Comparison of ENCODE assay signal across 21 cellular contexts in genomic region chr5:103674321-103674720, GRCh38.
DNase-seq lines count a peak whose midpoint lies in the region; TF ChIP-seq lines count a peak whose summit lies in the region.
"Had no signal": no experiment of that assay in that cellular context is flagged by ENCODE, and none has a peak within 500 bp of the region (broad histone marks: within the 10 kb centered on the region; RNA-seq: fewer than 3 reads in every experiment).

No MANE protein-coding gene starts in this region.

- H3K27me3 Mint-ChIP-seq in osteocyte (ENCODE audit: unreplicated experiment) (peaks cover 4% of the 10 kb centered on the region), nephron progenitor cell (ENCODE audit: low read depth, poor library complexity) (no peaks in the 10 kb centered on the region)
- H3K27me3 Mint-ChIP-seq in activated CD4-positive, alpha-beta T cell treated with anti-CD3 and anti-CD28 coated beads, Interleukin-2, amount 10 ng/mL, durations not matched to agents 7 days and 5 days: no peaks in the 10 kb centered on the region
- H3K27me3 Mint-ChIP-seq: activated CD8-positive, alpha-beta T cell treated with anti-CD3 and anti-CD28 coated beads for 36 hours; B cell; CD8-positive, alpha-beta memory T cell; T-cell had no signal

- H3K36me3 Mint-ChIP-seq in osteocyte (ENCODE audit: unreplicated experiment) (no peaks in the 10 kb centered on the region), nephron progenitor cell (ENCODE audit: low read depth) (no peaks in the 10 kb centered on the region)
- H3K36me3 Mint-ChIP-seq in activated CD4-positive, alpha-beta T cell treated with anti-CD3 and anti-CD28 coated beads, Interleukin-2, amount 10 ng/mL, durations not matched to agents 7 days and 5 days (ENCODE audit: low read depth): no peaks in the 10 kb centered on the region
- H3K36me3 Mint-ChIP-seq: activated naive CD8-positive, alpha-beta T cell treated with anti-CD3 and anti-CD28 coated beads for 36 hours; CD8-positive, alpha-beta memory T cell; naive thymus-derived CD4-positive, alpha-beta T cell; T-cell had no signal

- POLR2A ChIA-PET in activated CD4-positive, alpha-beta T cell treated with anti-CD3 and anti-CD28 coated beads, Interleukin-2, amount 10 ng/mL, durations not matched to agents 7 days and 5 days (lab: Charles Lee): no interaction called here

- CTCF ChIA-PET in activated CD4-positive, alpha-beta T cell treated with anti-CD3 and anti-CD28 coated beads, Interleukin-2, amount 10 ng/mL, durations not matched to agents 7 days and 5 days (lab: Charles Lee): no interaction called here

- H3K9me3 Mint-ChIP-seq in osteocyte (ENCODE audit: unreplicated experiment): no peaks in the 10 kb centered on the region
- no peaks in the 10 kb centered on the region for H3K9me3 Mint-ChIP-seq in activated CD4-positive, alpha-beta T cell treated with anti-CD3 and anti-CD28 coated beads, Interleukin-2, amount 10 ng/mL, durations not matched to agents 7 days and 5 days
- H3K9me3 Mint-ChIP-seq in nephron progenitor cell: no peaks in the 10 kb centered on the region
- H3K9me3 Mint-ChIP-seq: activated CD8-positive, alpha-beta T cell treated with anti-CD3 and anti-CD28 coated beads for 36 hours; activated naive CD8-positive, alpha-beta T cell treated with anti-CD3 and anti-CD28 coated beads for 36 hours had no signal

- H3K27ac Mint-ChIP-seq in osteocyte (ENCODE audit: unreplicated experiment): peak overlapping the region; percentile 40
- H3K27ac Mint-ChIP-seq in activated CD4-positive, alpha-beta T cell treated with anti-CD3 and anti-CD28 coated beads, Interleukin-2, amount 10 ng/mL, durations not matched to agents 7 days and 5 days: no peak overlapping the region
- no peak overlapping the region for H3K27ac Mint-ChIP-seq in nephron progenitor cell
- H3K27ac Mint-ChIP-seq: activated CD8-positive, alpha-beta T cell treated with anti-CD3 and anti-CD28 coated beads for 36 hours; activated naive CD8-positive, alpha-beta T cell treated with anti-CD3 and anti-CD28 coated beads for 36 hours; B cell; CD8-positive, alpha-beta memory T cell; naive thymus-derived CD4-positive, alpha-beta T cell; T-cell had no signal

- TF ChIP-seq CTCF in osteocyte (IDR thresholded peaks at IDR 0.05) (no peak), nephron progenitor cell (IDR thresholded peaks at IDR 0.05) (no peak)

- DNase-seq in NCI-H146 (lab: John Stamatoyannopoulos, UW): peak; percentile 51
- DNase-seq in NCI-H146 treated with DMSO at 0.1 percent for 48 hours (lab: John Stamatoyannopoulos, UW; ENCODE audit: unreplicated experiment): no peak
- DNase-seq in NCI-H1436 (lab: John Stamatoyannopoulos, UW): peak; percentile 100
- DNase-seq in NCI-H345 treated with DMSO at 0.1 percent for 48 hours (lab: John Stamatoyannopoulos, UW; ENCODE audit: unreplicated experiment): peak; percentile 87
- no peak for DNase-seq in osteocyte (ENCODE audit: extremely low spot score, unreplicated experiment)
- no peak for DNase-seq in 8988T
- DNase-seq in activated CD4-positive, alpha-beta T cell treated with anti-CD3 and anti-CD28 coated beads, Interleukin-2, amount 10 ng/mL, durations not matched to agents 7 days and 5 days: no peak
- DNase-seq in nephron progenitor cell: no peak
- DNase-seq: activated CD4-positive, CD25-positive, alpha-beta regulatory T cell treated with anti-CD3 and anti-CD28 coated beads, Interleukin-2, amount 50 U/mL, for 72 hours; activated CD8-positive, alpha-beta T cell treated with anti-CD3 and anti-CD28 coated beads for 36 hours; activated naive CD8-positive, alpha-beta T cell treated with anti-CD3 and anti-CD28 coated beads for 36 hours; CD8-positive, alpha-beta memory T cell; cerebellar nuclear complex; left colon; mesendoderm; MV-4-11; naive thymus-derived CD4-positive, alpha-beta T cell; Peyer's patch; SJCRH30; T-cell had no signal

- H3K4me3 Mint-ChIP-seq in osteocyte (ENCODE audit: unreplicated experiment): no peak overlapping the region
- no peak overlapping the region for H3K4me3 Mint-ChIP-seq in activated CD4-positive, alpha-beta T cell treated with anti-CD3 and anti-CD28 coated beads, Interleukin-2, amount 10 ng/mL, durations not matched to agents 7 days and 5 days
- H3K4me3 Mint-ChIP-seq in nephron progenitor cell: no peak overlapping the region
- H3K4me3 Mint-ChIP-seq: activated CD8-positive, alpha-beta T cell treated with anti-CD3 and anti-CD28 coated beads for 36 hours; activated naive CD8-positive, alpha-beta T cell treated with anti-CD3 and anti-CD28 coated beads for 36 hours; B cell; CD8-positive, alpha-beta memory T cell; naive thymus-derived CD4-positive, alpha-beta T cell; T-cell had no signal

- H3K4me1 Mint-ChIP-seq in osteocyte (ENCODE audit: unreplicated experiment) (peaks cover 12% of the 10 kb centered on the region), nephron progenitor cell (no peaks in the 10 kb centered on the region)
- H3K4me1 Mint-ChIP-seq in activated CD4-positive, alpha-beta T cell treated with anti-CD3 and anti-CD28 coated beads, Interleukin-2, amount 10 ng/mL, durations not matched to agents 7 days and 5 days: no peaks in the 10 kb centered on the region
- H3K4me1 Mint-ChIP-seq: activated naive CD8-positive, alpha-beta T cell treated with anti-CD3 and anti-CD28 coated beads for 36 hours; B cell; CD8-positive, alpha-beta memory T cell; naive thymus-derived CD4-positive, alpha-beta T cell; T-cell had no signal

Comparison
In these comparisons a context has a peak if more than half of its experiments do, and no peak if none do; other contexts are left out.
1. DNase-seq: peak in NCI-H146 (single experiment), NCI-H1436 (single experiment) and NCI-H345 treated with DMSO at 0.1 percent for 48 hours (single experiment); none in NCI-H146 treated with DMSO at 0.1 percent for 48 hours (single experiment), osteocyte (single experiment), 8988T (single experiment), activated CD4-positive, alpha-beta T cell treated with anti-CD3 and anti-CD28 coated beads, Interleukin-2, amount 10 ng/mL, durations not matched to agents 7 days and 5 days (single experiment) and nephron progenitor cell (single experiment).